24 cellular contexts compared by ENCODE assay signal in the genomic region with DNA sequence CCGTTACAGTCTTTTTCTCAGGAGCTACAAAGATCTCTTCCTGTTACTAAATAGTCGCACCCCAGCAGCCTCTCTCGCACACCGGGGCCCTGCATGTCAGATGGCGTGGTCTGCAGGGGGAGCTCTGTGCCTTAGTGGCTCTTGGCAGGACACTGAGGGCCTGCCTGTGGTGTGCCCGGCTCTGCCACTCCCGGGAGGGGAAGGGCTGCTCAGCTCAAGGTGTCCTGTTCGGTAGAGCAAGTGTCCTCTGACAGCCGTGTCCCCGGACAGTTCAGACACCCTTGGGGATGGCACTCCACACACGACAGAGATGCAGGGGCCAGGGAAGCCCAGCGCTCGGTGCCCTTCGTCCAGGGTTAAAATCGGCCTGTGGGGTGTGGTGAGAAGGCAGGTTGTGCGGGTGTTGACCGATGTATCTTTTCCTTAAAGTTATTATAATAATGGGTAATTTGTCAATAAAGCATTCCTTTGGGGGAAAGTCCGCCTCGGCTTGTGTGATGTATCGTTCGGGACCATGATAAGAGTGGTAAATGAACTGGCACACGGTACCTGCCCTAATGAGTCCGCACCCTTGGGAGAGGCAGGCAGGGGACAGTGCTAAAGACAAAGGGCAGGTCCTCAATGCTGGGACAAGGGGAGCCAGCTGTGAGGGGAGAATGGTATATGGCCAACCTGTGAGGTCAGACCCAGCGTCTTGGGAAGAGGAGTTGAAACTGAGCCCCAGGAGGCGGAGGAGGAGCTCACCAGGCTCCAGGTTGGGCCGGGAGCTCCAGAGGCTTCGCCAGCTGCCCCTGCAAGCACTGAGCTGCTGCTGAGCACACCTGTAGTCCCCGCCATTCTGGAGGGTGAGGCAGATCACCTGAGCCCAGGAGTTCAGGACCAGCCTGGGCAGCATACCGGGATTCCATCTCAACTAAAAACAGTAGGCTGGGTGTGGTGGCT. TPM values are rescaled to one million over a fixed set of nuclear protein-coding genes. Genes with fewer than 3 reads are reported as not detected.
DNase-seq lines count a peak whose midpoint lies in the region; ATAC-seq, FAIRE-seq and TF ChIP-seq lines count a peak whose summit lies in the region.
"Had no signal": no experiment of that assay in that cellular context is flagged by ENCODE, and none has a peak within 500 bp of the region (broad histone marks: within the 10 kb centered on the region; RNA-seq: fewer than 3 reads in every experiment).

No MANE protein-coding gene starts in this region.

- peaks cover 11% of the 10 kb centered on the region for H3K36me3 Mint-ChIP-seq in neural progenitor cell

- peaks cover 12% of the 10 kb centered on the region for H3K4me1 Mint-ChIP-seq in neural progenitor cell

- H3K9me3 Mint-ChIP-seq in neural progenitor cell, result no peaks in the 10 kb centered on the region
- H3K9me3 Mint-ChIP-seq: activated CD4-positive, alpha-beta memory T cell treated with anti-CD3 and anti-CD28 coated beads for 36 hours; activated naive CD8-positive, alpha-beta T cell treated with anti-CD3 and anti-CD28 coated beads for 36 hours; brain had no signal

- H3K27me3 ChIP-seq in Loucy (ENCODE audit: insufficient read depth, low read length, poor library complexity, severe bottlenecking) (no peaks in the 10 kb centered on the region), K562 (ENCODE audit: control insufficient read depth in 2 of 2, insufficient read depth in 2 of 2, low read length in 2 of 2) (no peaks in the 10 kb centered on the region), neural progenitor cell (no peaks in the 10 kb centered on the region)
- H3K27me3 ChIP-seq: upper lobe of left lung had no signal

- H3K4me1 ChIP-seq in Loucy (ENCODE audit: insufficient read depth, low read length, poor library complexity, severe bottlenecking) (peaks cover 10% of the 10 kb centered on the region), K562 (replicated peaks in 1 of 2; ENCODE audit: control insufficient read depth in 2 of 2, insufficient read depth in 2 of 2, low read length in 2 of 2) (peaks cover 9 to 18% of the 10 kb centered on the region in 2 experiments), neural progenitor cell (peaks cover 6% of the 10 kb centered on the region)

- peaks cover 9% of the 10 kb centered on the region for H4K20me1 ChIP-seq in Loucy (ENCODE audit: insufficient read depth, low read length, poor library complexity, severe bottlenecking)
- H4K20me1 ChIP-seq in K562 (replicated peaks; ENCODE audit: control insufficient read depth, insufficient read depth, low read length), result peaks cover 6% of the 10 kb centered on the region
- H4K20me1 ChIP-seq in neural progenitor cell (ENCODE audit: low read depth), result peaks cover 28% of the 10 kb centered on the region

- H3K27ac Mint-ChIP-seq in neural progenitor cell, result no peak overlapping the region
- H3K27ac Mint-ChIP-seq: activated CD4-positive, alpha-beta memory T cell treated with anti-CD3 and anti-CD28 coated beads for 36 hours; activated naive CD8-positive, alpha-beta T cell treated with anti-CD3 and anti-CD28 coated beads for 36 hours; brain had no signal

- H3K27ac ChIP-seq in K562 (ENCODE audit: extremely low read depth, low read depth, low read length) (no peak overlapping the region), neural progenitor cell (no peak overlapping the region)

- DNase-seq in D721Med (ENCODE audit: insufficient read length, low spot score) (no peak), K562 (ENCODE audit: extremely low read depth in 1 of 4, low spot score in 3 of 4) (no peak), neural progenitor cell (ENCODE audit: low spot score) (no peak), HPDE6-E6E7 (ENCODE audit: extremely low spot score) (no peak), HEK293T (ENCODE audit: extremely low spot score) (no peak), DMS53 (lab: John Stamatoyannopoulos, UW) (no peak)
- no peak for DNase-seq in central memory CD4-positive, alpha-beta T cell
- DNase-seq: activated CD4-positive, alpha-beta memory T cell treated with anti-CD3 and anti-CD28 coated beads for 36 hours; activated naive CD8-positive, alpha-beta T cell treated with anti-CD3 and anti-CD28 coated beads for 36 hours; activated T-cell treated with anti-CD3 and anti-CD28 coated beads, Interleukin-2, amount 50 U/mL, for 48 hours; cortex of kidney; erythroblast; left colon; MM.1S; mucosa of descending colon; NCI-H187 treated with DMSO at 0.1 percent for 48 hours; occipital lobe; Right ventricle myocardium superior; stimulated activated naive CD4-positive, alpha-beta T cell treated with Interleukin-2 at 50 U/mL for 16 hours had no signal

- no peak for TF ChIP-seq EP300 in K562 (IDR thresholded peaks at IDR 0.05; ENCODE audit: low read length)

- TF ChIP-seq POLR2A in K562 (conservative IDR thresholded peaks at IDR 0.05), result no peak; the same call in 1 of the 2 replicates

- no peak overlapping the region for H3K9ac ChIP-seq in Loucy (ENCODE audit: low read depth, low read length, poor library complexity, severe bottlenecking)
- peak overlapping the region in 1 of 2 experiments; percentile 4; a peak in 1 of 4 replicates for H3K9ac ChIP-seq in K562 (ENCODE audit: insufficient read depth in 1 of 2, low read depth in 2 of 2, low read length in 2 of 2)
- no peak overlapping the region for H3K9ac ChIP-seq in neural progenitor cell

- H2AFZ ChIP-seq in Loucy (ENCODE audit: low read length), result no peak overlapping the region
- no peak overlapping the region for H2AFZ ChIP-seq in K562 (ENCODE audit: low read depth, low read length)
- H2AFZ ChIP-seq in neural progenitor cell (replicated peaks), result no peak overlapping the region

- in situ Hi-C loops in K562 (cut with MboI), result no loop called here

- no peak for TF ChIP-seq RAD21 in K562 (CRISPR knock-in tag; conservative IDR thresholded peaks at IDR 0.05 in 1 of 2, IDR thresholded peaks at IDR 0.05 in 1 of 2)

- H3K4me3 Mint-ChIP-seq in neural progenitor cell, result peak overlapping the region; percentile 28
- H3K4me3 Mint-ChIP-seq: activated CD4-positive, alpha-beta memory T cell treated with anti-CD3 and anti-CD28 coated beads for 36 hours; activated naive CD8-positive, alpha-beta T cell treated with anti-CD3 and anti-CD28 coated beads for 36 hours had no signal

- H3K4me2 ChIP-seq in Loucy (ENCODE audit: low read depth, low read length, poor library complexity, severe bottlenecking), result no peak overlapping the region
- no peak overlapping the region for H3K4me2 ChIP-seq in K562 (ENCODE audit: insufficient read depth, low read length)
- no peak overlapping the region for H3K4me2 ChIP-seq in neural progenitor cell

- ATAC-seq in K562, result no peak
- ATAC-seq: left colon, mucosa of descending colon, sciatic nerve had no signal

- peaks cover 3% of the 10 kb centered on the region for H3K27me3 Mint-ChIP-seq in neural progenitor cell (ENCODE audit: insufficient read depth, low read depth)
- H3K27me3 Mint-ChIP-seq: activated CD4-positive, alpha-beta memory T cell treated with anti-CD3 and anti-CD28 coated beads for 36 hours; activated naive CD8-positive, alpha-beta T cell treated with anti-CD3 and anti-CD28 coated beads for 36 hours had no signal

- intact Hi-C loops in K562 (cut with micrococcal nuclease), result no loop called here

- POLR2A ChIA-PET in K562 (lab: Yijun Ruan, JAX) (interaction anchor here (0.6 to 2.7 kb wide), 3 partner anchors 10 to 26 kb away, joined by 3 to 12 read pairs (median 4); a partner anchor contains a TSS), HEK293T (lab: Yijun Ruan, JAX) (interaction anchor here (1.4 to 1.5 kb wide), 2 partner anchors 25 to 65 kb away, joined by 3 read pairs; a partner anchor contains a TSS)

- peak; percentile 7 for TF ChIP-seq CTCF in D721Med (IDR thresholded peaks at IDR 0.05; ENCODE audit: insufficient read depth, missing control alignments)
- TF ChIP-seq CTCF in Loucy (conservative IDR thresholded peaks at IDR 0.05; ENCODE audit: low read length), result 0 out of 2 replicates have a peak, but pooled peaks have one; percentile 26
- TF ChIP-seq CTCF in K562 (IDR thresholded peaks at IDR 0.05 in 2 of 3, conservative IDR thresholded peaks at IDR 0.05 in 1 of 3; ENCODE audit: insufficient read depth in 2 of 3, low read depth in 1 of 3, low read length in 3 of 3), result peak in 1 of 3 experiments; percentile 6; a peak in 1 of 6 replicates
- TF ChIP-seq CTCF in neural progenitor cell (IDR thresholded peaks at IDR 0.05), result peak; percentile 5

- BruUV-seq in K562 (replicated peaks; lab: Mats Ljungman, UMichigan), result no TSS peak

- no peaks in the 10 kb centered on the region for H3K9me3 ChIP-seq in Loucy (ENCODE audit: insufficient read depth, low read depth, low read length)
- no peaks in the 10 kb centered on the region for H3K9me3 ChIP-seq in K562 (replicated peaks; ENCODE audit: control insufficient read depth, insufficient read depth, low read depth, low read length)
- no peaks in the 10 kb centered on the region for H3K9me3 ChIP-seq in neural progenitor cell (ENCODE audit: low read depth)
- H3K9me3 ChIP-seq: mucosa of descending colon, upper lobe of left lung had no signal

- CTCF ChIA-PET in K562 (lab: Yijun Ruan, JAX; ENCODE audit: low intra/inter-chr PET ratio) (no interaction called here), HEK293T (lab: Yijun Ruan, JAX) (no interaction called here)

- 91% methylated on average over 27 of the region's 29 CpGs for WGBS in K562 (ENCODE audit: insufficient coverage, low coverage, missing lambda C conversion rate)

- H3K79me2 ChIP-seq in Loucy (ENCODE audit: insufficient read depth, low read length), result peaks cover 10% of the 10 kb centered on the region
- H3K79me2 ChIP-seq in K562 (ENCODE audit: control insufficient read depth, insufficient read depth, low read length), result peaks cover 10% of the 10 kb centered on the region
- H3K79me2 ChIP-seq in neural progenitor cell (ENCODE audit: low read depth), result peaks cover 10% of the 10 kb centered on the region

- H3K4me3 ChIP-seq in Loucy (ENCODE audit: low read length, poor library complexity, severe bottlenecking), result no peak overlapping the region
- no peak overlapping the region for H3K4me3 ChIP-seq in K562
- no peak overlapping the region for H3K4me3 ChIP-seq in neural progenitor cell
- H3K4me3 ChIP-seq: mucosa of descending colon, upper lobe of left lung had no signal

- peaks cover 12% of the 10 kb centered on the region; the same call in 1 of the 2 replicates for H3F3A ChIP-seq in Loucy (ENCODE audit: low read depth)
- H3F3A ChIP-seq in neural progenitor cell (ENCODE audit: low read depth), result peaks cover 27% of the 10 kb centered on the region

- no peaks in the 10 kb centered on the region for H3K9me2 ChIP-seq in Loucy (replicated peaks; ENCODE audit: low read depth, low read length)

- FAIRE-seq in D721Med (lab: Jason Lieb, UNC) (no peak), K562 (lab: Jason Lieb, UNC) (no peak)

- no peaks in the 10 kb centered on the region for H3K9me1 ChIP-seq in K562 (ENCODE audit: control insufficient read depth, insufficient read depth, low read length)

- peaks cover 37% of the 10 kb centered on the region; the same call in 1 of the 2 replicates for H3K36me3 ChIP-seq in Loucy (ENCODE audit: insufficient read depth, low read length)
- peaks cover 45% of the 10 kb centered on the region; the same call in 2 of the 3 replicates for H3K36me3 ChIP-seq in K562 (ENCODE audit: control insufficient read depth, insufficient read depth, low read length)
- no peaks in the 10 kb centered on the region for H3K36me3 ChIP-seq in neural progenitor cell

RNA-seq across cellular contexts. Expression of a gene that starts 3.6 kb away (rescaled TPM):
- 54.4 and 105 TPM in 2 replicates for total RNA-seq in K562 (2011; cell fraction: chromatin; rRNA removed; ENCODE audit: low replicate concordance)
- total RNA-seq in K562 (2011; cell fraction: nucleolus; rRNA removed), result 56.5 and 57.4 TPM in 2 replicates
- 36.4 and 43.2 TPM in 2 replicates for total RNA-seq in K562 (2011; cell fraction: nucleoplasm; rRNA removed)
- total RNA-seq in K562 (2014; rRNA removed), result 31.3 and 41.1 TPM in 2 replicates
- total RNA-seq in K562 (2014; rRNA removed; fragmentation: Illumina TruSeq; extraction: Trizol), result 10.3 and 13.4 TPM in 2 replicates
- total RNA-seq in K562 (2015; rRNA removed; fragmentation: Illumina TruSeq; extraction: Trizol), result 28.4 and 29.5 TPM in 2 replicates
- total RNA-seq in K562 (2021), result 42.3 and 42.8 TPM in 2 replicates
- polyA plus RNA-seq in K562 (2011; rRNA removed), result 22.4 and 23.4 TPM in 2 replicates
- polyA plus RNA-seq in K562 (2011; cell fraction: cytosol; rRNA removed), result 25.9 and 38.5 TPM in 2 replicates
- 42.6 and 52.5 TPM in 2 replicates for polyA plus RNA-seq in K562 (2011; cell fraction: nucleus; rRNA removed)
- 28.8 and 29.1 TPM in 2 replicates for polyA plus RNA-seq in K562 (2012)
- 21.8 and 27.2 TPM in 2 replicates for polyA plus RNA-seq in K562 (2014; fragmentation: Illumina TruSeq; extraction: Trizol)
- under 1 TPM; 0.95 to 0.99 TPM for polyA plus RNA-seq in K562 (2014; fragmentation: Nextera tagmentation; extraction: Ambion mirVana)
- 25.5 and 26.3 TPM in 2 replicates for polyA plus RNA-seq in K562 (2014; rRNA removed)
- 17.3 and 29.6 TPM in 2 replicates for polyA minus RNA-seq in K562 (2011; rRNA and poly(A)+ RNA removed)
- 26.0 and 31.4 TPM in 2 replicates for polyA minus RNA-seq in K562 (2011; cell fraction: cytosol; rRNA and poly(A)+ RNA removed)
- polyA minus RNA-seq in K562 (2011; cell fraction: nucleus; rRNA and poly(A)+ RNA removed), result 10.2 and 12.2 TPM in 2 replicates
- total RNA-seq in neural progenitor cell (ENCODE audit: low replicate concordance), result 17.2 and 37.9 TPM in 2 replicates

RNA-seq across cellular contexts. Expression of a gene that starts 26.3 kb away (rescaled TPM):
- 66.8 and 118 TPM in 2 replicates for total RNA-seq in K562 (2011; cell fraction: chromatin; rRNA removed; ENCODE audit: low replicate concordance)
- 62.7 and 66.1 TPM in 2 replicates for total RNA-seq in K562 (2011; cell fraction: nucleolus; rRNA removed)
- 60.7 and 71.2 TPM in 2 replicates for total RNA-seq in K562 (2011; cell fraction: nucleoplasm; rRNA removed)
- total RNA-seq in K562 (2014; rRNA removed) (54.7 and 69.8 TPM in 2 replicates), K562 (2014; rRNA removed; fragmentation: Illumina TruSeq; extraction: Trizol) (60.6 and 66.7 TPM in 2 replicates), K562 (2015; rRNA removed; fragmentation: Illumina TruSeq; extraction: Trizol) (74.6 and 76.2 TPM in 2 replicates), K562 (2021) (94.2 and 95.4 TPM in 2 replicates), neural progenitor cell (ENCODE audit: low replicate concordance) (66.6 and 80.1 TPM in 2 replicates)
- polyA plus RNA-seq in K562 (2011; rRNA removed) (97.8 and 117 TPM in 2 replicates), K562 (2014; fragmentation: Illumina TruSeq; extraction: Trizol) (112 and 115 TPM in 2 replicates), K562 (2014; fragmentation: Nextera tagmentation; extraction: Ambion mirVana) (1 to 10 TPM; 1.9 to 9.3 TPM), K562 (2014; rRNA removed) (98.5 and 99.5 TPM in 2 replicates)
- polyA plus RNA-seq in K562 (2011; cell fraction: cytosol; rRNA removed), result 109 and 128 TPM in 2 replicates
- 76.7 and 81.1 TPM in 2 replicates for polyA plus RNA-seq in K562 (2011; cell fraction: nucleus; rRNA removed)
- polyA plus RNA-seq in K562 (2012), result 73.1 and 95.5 TPM in 2 replicates
- 48.0 and 69.0 TPM in 2 replicates for polyA minus RNA-seq in K562 (2011; rRNA and poly(A)+ RNA removed)
- 69.2 and 82.6 TPM in 2 replicates for polyA minus RNA-seq in K562 (2011; cell fraction: cytosol; rRNA and poly(A)+ RNA removed)
- polyA minus RNA-seq in K562 (2011; cell fraction: nucleus; rRNA and poly(A)+ RNA removed), result 18.4 and 23.2 TPM in 2 replicates

RNA-seq across cellular contexts. Expression of a gene that starts 30.0 kb away (rescaled TPM):
- not detected in 2 replicates for total RNA-seq in K562 (2011; cell fraction: chromatin; rRNA removed; ENCODE audit: low replicate concordance)
- total RNA-seq in K562 (2011; cell fraction: nucleolus; rRNA removed), result not detected in 2 replicates
- not detected in 2 replicates for total RNA-seq in K562 (2011; cell fraction: nucleoplasm; rRNA removed)
- total RNA-seq in K562 (2014; rRNA removed) (not detected in 2 replicates), K562 (2014; rRNA removed; fragmentation: Illumina TruSeq; extraction: Trizol) (not detected in 2 replicates), K562 (2015; rRNA removed; fragmentation: Illumina TruSeq; extraction: Trizol) (not detected in 2 replicates), K562 (2021) (not detected in 2 replicates), neural progenitor cell (ENCODE audit: low replicate concordance) (not detected in 2 replicates)
- polyA plus RNA-seq in K562 (2011; rRNA removed) (not detected in 2 replicates), K562 (2014; fragmentation: Illumina TruSeq; extraction: Trizol) (not detected in 2 replicates), K562 (2014; fragmentation: Nextera tagmentation; extraction: Ambion mirVana) (not detected), K562 (2014; rRNA removed) (not detected in 2 replicates)
- polyA plus RNA-seq in K562 (2011; cell fraction: cytosol; rRNA removed), result not detected in 2 replicates
- not detected in 2 replicates for polyA plus RNA-seq in K562 (2011; cell fraction: nucleus; rRNA removed)
- polyA plus RNA-seq in K562 (2012), result not detected in 2 replicates
- not detected in 2 replicates for polyA minus RNA-seq in K562 (2011; rRNA and poly(A)+ RNA removed)
- polyA minus RNA-seq in K562 (2011; cell fraction: cytosol; rRNA and poly(A)+ RNA removed), result not detected in 2 replicates
- polyA minus RNA-seq in K562 (2011; cell fraction: nucleus; rRNA and poly(A)+ RNA removed), result not detected in 2 replicates
- total RNA-seq: activated CD4-positive, alpha-beta memory T cell treated with anti-CD3 and anti-CD28 coated beads for 36 hours; activated naive CD8-positive, alpha-beta T cell treated with anti-CD3 and anti-CD28 coated beads for 36 hours; left colon; mucosa of descending colon; NCI-H460; occipital lobe; Right ventricle myocardium superior; sciatic nerve had no signal
